8 cellular contexts compared by ENCODE assay signal in the genomic region with DNA sequence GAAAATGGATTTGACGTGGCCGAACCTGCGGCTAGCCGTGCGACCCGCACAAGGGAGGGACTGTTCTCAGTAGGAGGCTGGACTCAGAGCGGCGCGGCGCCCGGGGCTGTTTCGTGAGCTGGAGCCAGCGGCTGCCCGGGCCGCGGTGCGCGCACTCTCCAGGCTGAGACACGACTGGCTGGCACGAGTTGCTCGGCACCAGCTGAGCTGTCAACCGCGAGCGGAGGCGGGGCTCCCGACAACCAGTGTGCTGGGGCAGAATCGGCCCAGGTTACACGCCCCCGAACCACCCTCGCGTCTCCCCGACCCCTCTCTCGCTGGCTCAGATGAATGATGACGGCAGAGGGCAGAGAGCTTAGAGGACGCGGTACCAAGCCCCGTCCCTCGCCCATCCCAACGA.
DNase-seq lines count a peak whose midpoint lies in the region; ATAC-seq and TF ChIP-seq lines count a peak whose summit lies in the region.
"Not testable (repeated sequence)": the region's sequence is repeated elsewhere in the genome, so short reads cannot be mapped to it uniquely, and the experiment has no call there.

No MANE protein-coding gene starts in this region.

- H3K27me3 Mint-ChIP-seq in CD4-positive, alpha-beta T cell; activated CD8-positive, alpha-beta T cell treated with anti-CD3 and anti-CD28 coated beads, Interleukin-2, amount 10 ng/mL, durations not matched to agents 7 days and 5 days (ENCODE audit: low read depth): not testable (repeated sequence)

- H3K4me3 ChIP-seq in astrocyte of the cerebellum (ENCODE audit: low read depth, low read length) (peak overlapping the region; percentile 26), fibroblast of pulmonary artery (replicated peaks; ENCODE audit: low read depth, low read length) (peak overlapping the region; percentile 17), spleen (peak overlapping the region in 1 of 8 donors; percentile 50)
- not testable (repeated sequence) for H3K4me3 ChIP-seq in mucosa of descending colon, suprapubic skin

- not testable (repeated sequence) for H3K4me1 Mint-ChIP-seq in CD4-positive, alpha-beta T cell (ENCODE audit: low read depth); activated CD8-positive, alpha-beta T cell treated with anti-CD3 and anti-CD28 coated beads, Interleukin-2, amount 10 ng/mL, durations not matched to agents 7 days and 5 days (ENCODE audit: low read depth)

- peak overlapping the region; percentile 86 for H3K4me3 Mint-ChIP-seq in CD4-positive, alpha-beta T cell
- peak overlapping the region; percentile 68 for H3K4me3 Mint-ChIP-seq in activated CD8-positive, alpha-beta T cell treated with anti-CD3 and anti-CD28 coated beads, Interleukin-2, amount 10 ng/mL, durations not matched to agents 7 days and 5 days

- peak in 6 of 10 experiments; percentile 0 to 36 (median 12) for DNase-seq in CD4-positive, alpha-beta T cell
- DNase-seq in activated CD8-positive, alpha-beta T cell treated with anti-CD3 and anti-CD28 coated beads, Interleukin-2, amount 10 ng/mL, durations not matched to agents 7 days and 5 days: peak; percentile 34
- DNase-seq in astrocyte of the cerebellum (ENCODE audit: low read depth); fibroblast of pulmonary artery (ENCODE audit: low read depth): not testable (repeated sequence)
- DNase-seq in mucosa of descending colon (peak in 2 of 3 donors; percentile 15 to 43), spleen (peak; percentile 30), suprapubic skin (ENCODE audit: low spot score in 2 of 2) (peak; percentile 66 to 78)

- not testable (repeated sequence) for H3K4me1 ChIP-seq in mucosa of descending colon (ENCODE audit: low read depth); spleen; suprapubic skin

- H3K9me3 ChIP-seq in CD4-positive, alpha-beta T cell (ENCODE audit: control insufficient read depth, low read length); mucosa of descending colon; spleen; suprapubic skin: not testable (repeated sequence)

- not testable (repeated sequence) for H3K27ac ChIP-seq in CD4-positive, alpha-beta T cell (ENCODE audit: low read depth, low read length); spleen; suprapubic skin

- in situ Hi-C loops in astrocyte of the cerebellum (cut with HindIII; ENCODE audit: low sequenced_read_pairs): not testable (repeated sequence)

- not testable (repeated sequence) for H3K27ac Mint-ChIP-seq in CD4-positive, alpha-beta T cell; activated CD8-positive, alpha-beta T cell treated with anti-CD3 and anti-CD28 coated beads, Interleukin-2, amount 10 ng/mL, durations not matched to agents 7 days and 5 days

- peak; percentile 99 for ATAC-seq in CD4-positive, alpha-beta T cell (ENCODE audit: poor library complexity)
- ATAC-seq in SK-N-SH treated with all-trans-retinoic acid at 6 μM for 48 hours: peak; percentile 97
- ATAC-seq in activated CD8-positive, alpha-beta T cell treated with anti-CD3 and anti-CD28 coated beads, Interleukin-2, amount 10 ng/mL, durations not matched to agents 7 days and 5 days: peak; percentile 97
- ATAC-seq in mucosa of descending colon: peak; percentile 90

- WGBS in spleen, 5 donors: 0 to 2% (median 1%) methylated on average over 8 to 11 of the region's 39 CpGs; no CpG with 5 or more reads in 2 of the 5 donors
- no CpG with 5 or more reads among the region's 39 CpGs for WGBS in suprapubic skin

- intact Hi-C loops in CD4-positive, alpha-beta T cell (cut with DNase I, micrococcal nuclease); mucosa of descending colon (cut with DNase I, micrococcal nuclease); spleen (cut with DNase I; ENCODE audit: low total_unique reads): not testable (repeated sequence)

- not testable (repeated sequence) for H3K27me3 ChIP-seq in CD4-positive, alpha-beta T cell (ENCODE audit: control insufficient read depth, insufficient read depth, low read length); spleen (replicated peaks in 1 of 7); suprapubic skin

- not testable (repeated sequence) for H3K9me3 Mint-ChIP-seq in CD4-positive, alpha-beta T cell; activated CD8-positive, alpha-beta T cell treated with anti-CD3 and anti-CD28 coated beads, Interleukin-2, amount 10 ng/mL, durations not matched to agents 7 days and 5 days (ENCODE audit: insufficient read depth)

- CTCF ChIA-PET in CD4-positive, alpha-beta T cell (lab: Charles Lee); activated CD8-positive, alpha-beta T cell treated with anti-CD3 and anti-CD28 coated beads, Interleukin-2, amount 10 ng/mL, durations not matched to agents 7 days and 5 days (lab: Charles Lee): not testable (repeated sequence)

- H3K36me3 Mint-ChIP-seq in CD4-positive, alpha-beta T cell (ENCODE audit: low read depth); activated CD8-positive, alpha-beta T cell treated with anti-CD3 and anti-CD28 coated beads, Interleukin-2, amount 10 ng/mL, durations not matched to agents 7 days and 5 days (ENCODE audit: low read depth): not testable (repeated sequence)

- not testable (repeated sequence) for TF ChIP-seq POLR2A in spleen (IDR thresholded peaks at IDR 0.05); suprapubic skin (IDR thresholded peaks at IDR 0.05)

- TF ChIP-seq EP300 in suprapubic skin (IDR thresholded peaks at IDR 0.05): not testable (repeated sequence)

- not testable (repeated sequence) for H3K36me3 ChIP-seq in mucosa of descending colon (ENCODE audit: low read depth); spleen; suprapubic skin

- not testable (repeated sequence) for TF ChIP-seq CTCF in CD4-positive, alpha-beta T cell (IDR thresholded peaks at IDR 0.05); astrocyte of the cerebellum (IDR thresholded peaks at IDR 0.05; ENCODE audit: low read depth, low read length, missing control alignments); fibroblast of pulmonary artery (IDR thresholded peaks at IDR 0.05; ENCODE audit: low read length, missing control alignments); mucosa of descending colon (IDR thresholded peaks at IDR 0.05); spleen (IDR thresholded peaks at IDR 0.05 in 8 of 11, conservative IDR thresholded peaks at IDR 0.05 in 3 of 11); suprapubic skin (IDR thresholded peaks at IDR 0.05)

- POLR2A ChIA-PET in CD4-positive, alpha-beta T cell (lab: Charles Lee); activated CD8-positive, alpha-beta T cell treated with anti-CD3 and anti-CD28 coated beads, Interleukin-2, amount 10 ng/mL, durations not matched to agents 7 days and 5 days (lab: Charles Lee): not testable (repeated sequence)
